ENCODE assay signal across 2 cellular contexts in the genomic region with DNA sequence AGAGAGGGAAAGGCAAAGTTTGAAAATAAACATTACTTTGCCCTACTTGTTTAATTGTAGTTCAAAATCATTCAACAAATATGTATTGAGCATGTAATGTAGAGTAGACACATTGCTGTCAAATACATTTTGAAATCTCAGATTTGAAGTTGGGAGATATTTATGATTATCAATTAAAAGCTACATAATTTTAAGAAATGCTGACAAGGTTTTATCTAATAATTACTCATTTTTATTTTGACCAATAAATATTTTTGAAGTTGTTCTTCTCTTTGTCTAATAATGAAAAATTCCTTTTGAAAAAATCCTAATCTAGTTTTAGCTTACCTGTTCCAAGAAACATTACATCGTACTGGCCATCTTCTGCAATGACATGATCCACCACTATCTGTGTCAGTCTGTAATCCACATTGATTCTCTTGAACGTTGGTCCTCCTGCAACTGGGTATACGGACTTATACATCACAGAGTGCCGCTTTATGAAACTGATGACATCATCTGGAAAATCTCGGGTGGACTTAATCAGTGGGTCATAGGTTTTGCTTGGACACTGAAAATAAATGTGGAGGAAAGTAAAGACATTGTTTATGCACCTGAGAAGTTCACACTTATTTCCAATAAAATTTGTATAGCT.
TF ChIP-seq lines count a peak whose summit lies in the region.

No MANE protein-coding gene starts in this region.

TF ChIP-seq in HepG2, 621 proteins besides CTCF, POLR2A, EP300 and RAD21:
- no peak for TF ChIP-seq DNMT3B (CRISPR knock-in tag; conservative IDR thresholded peaks at IDR 0.05)
- TF ChIP-seq MAFK (conservative IDR thresholded peaks at IDR 0.05 in 1 of 2, IDR thresholded peaks at IDR 0.05 in 1 of 2; ENCODE audit: low read length in 2 of 2), result peak in 1 of 2 experiments; percentile 64; a peak in 2 of 4 replicates
- TF ChIP-seq, protein P1, sequence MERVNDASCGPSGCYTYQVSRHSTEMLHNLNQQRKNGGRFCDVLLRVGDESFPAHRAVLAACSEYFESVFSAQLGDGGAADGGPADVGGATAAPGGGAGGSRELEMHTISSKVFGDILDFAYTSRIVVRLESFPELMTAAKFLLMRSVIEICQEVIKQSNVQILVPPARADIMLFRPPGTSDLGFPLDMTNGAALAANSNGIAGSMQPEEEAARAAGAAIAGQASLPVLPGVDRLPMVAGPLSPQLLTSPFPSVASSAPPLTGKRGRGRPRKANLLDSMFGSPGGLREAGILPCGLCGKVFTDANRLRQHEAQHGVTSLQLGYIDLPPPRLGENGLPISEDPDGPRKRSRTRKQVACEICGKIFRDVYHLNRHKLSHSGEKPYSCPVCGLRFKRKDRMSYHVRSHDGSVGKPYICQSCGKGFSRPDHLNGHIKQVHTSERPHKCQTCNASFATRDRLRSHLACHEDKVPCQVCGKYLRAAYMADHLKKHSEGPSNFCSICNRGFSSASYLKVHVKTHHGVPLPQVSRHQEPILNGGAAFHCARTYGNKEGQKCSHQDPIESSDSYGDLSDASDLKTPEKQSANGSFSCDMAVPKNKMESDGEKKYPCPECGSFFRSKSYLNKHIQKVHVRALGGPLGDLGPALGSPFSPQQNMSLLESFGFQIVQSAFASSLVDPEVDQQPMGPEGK (CRISPR knock-in tag; IDR thresholded peaks at IDR 0.05), result no peak
- TF ChIP-seq KLF9 (CRISPR knock-in tag; IDR thresholded peaks at IDR 0.05; ENCODE audit: low read depth), result no peak
- no peak for TF ChIP-seq ZNF850 (CRISPR knock-in tag; conservative IDR thresholded peaks at IDR 0.05)
- TF ChIP-seq HCFC1 (IDR thresholded peaks at IDR 0.05; ENCODE audit: low read depth, low read length), result no peak
- TF ChIP-seq CREB1 (IDR thresholded peaks at IDR 0.05), result peak; percentile 56; the same call in 1 of the 2 replicates
- TF ChIP-seq CREB1 (CRISPR knock-in tag; IDR thresholded peaks at IDR 0.05), result no peak
- TF ChIP-seq, protein P2, sequence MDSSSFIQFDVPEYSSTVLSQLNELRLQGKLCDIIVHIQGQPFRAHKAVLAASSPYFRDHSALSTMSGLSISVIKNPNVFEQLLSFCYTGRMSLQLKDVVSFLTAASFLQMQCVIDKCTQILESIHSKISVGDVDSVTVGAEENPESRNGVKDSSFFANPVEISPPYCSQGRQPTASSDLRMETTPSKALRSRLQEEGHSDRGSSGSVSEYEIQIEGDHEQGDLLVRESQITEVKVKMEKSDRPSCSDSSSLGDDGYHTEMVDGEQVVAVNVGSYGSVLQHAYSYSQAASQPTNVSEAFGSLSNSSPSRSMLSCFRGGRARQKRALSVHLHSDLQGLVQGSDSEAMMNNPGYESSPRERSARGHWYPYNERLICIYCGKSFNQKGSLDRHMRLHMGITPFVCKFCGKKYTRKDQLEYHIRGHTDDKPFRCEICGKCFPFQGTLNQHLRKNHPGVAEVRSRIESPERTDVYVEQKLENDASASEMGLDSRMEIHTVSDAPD (CRISPR knock-in tag; IDR thresholded peaks at IDR 0.05), result no peak
- no peak for TF ChIP-seq ZNF234 (CRISPR knock-in tag; conservative IDR thresholded peaks at IDR 0.05)
- TF ChIP-seq KLF11 (CRISPR knock-in tag; IDR thresholded peaks at IDR 0.05), result no peak
- no peak for TF ChIP-seq ZMYM3 (CRISPR knock-in tag; IDR thresholded peaks at IDR 0.05)
- TF ChIP-seq ATF7 (IDR thresholded peaks at IDR 0.05), result peak; percentile 91
- TF ChIP-seq ATF7 (CRISPR knock-in tag; IDR thresholded peaks at IDR 0.05), result no peak
- no peak for TF ChIP-seq ZNF547 (CRISPR knock-in tag; IDR thresholded peaks at IDR 0.05)

TF ChIP-seq in IMR-90, 13 proteins besides CTCF, POLR2A, EP300 and RAD21:
- TF ChIP-seq MXI1 (IDR thresholded peaks at IDR 0.05; ENCODE audit: borderline replicate concordance, low read depth, low read length) (no peak), SMC3 (IDR thresholded peaks at IDR 0.05; ENCODE audit: low read depth, low read length) (no peak), MAFK (IDR thresholded peaks at IDR 0.05; ENCODE audit: low read depth, low read length) (0 out of 2 replicates have a peak, but pooled peaks have one; percentile 56)
- TF ChIP-seq, protein P3, sequence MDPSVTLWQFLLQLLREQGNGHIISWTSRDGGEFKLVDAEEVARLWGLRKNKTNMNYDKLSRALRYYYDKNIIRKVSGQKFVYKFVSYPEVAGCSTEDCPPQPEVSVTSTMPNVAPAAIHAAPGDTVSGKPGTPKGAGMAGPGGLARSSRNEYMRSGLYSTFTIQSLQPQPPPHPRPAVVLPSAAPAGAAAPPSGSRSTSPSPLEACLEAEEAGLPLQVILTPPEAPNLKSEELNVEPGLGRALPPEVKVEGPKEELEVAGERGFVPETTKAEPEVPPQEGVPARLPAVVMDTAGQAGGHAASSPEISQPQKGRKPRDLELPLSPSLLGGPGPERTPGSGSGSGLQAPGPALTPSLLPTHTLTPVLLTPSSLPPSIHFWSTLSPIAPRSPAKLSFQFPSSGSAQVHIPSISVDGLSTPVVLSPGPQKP (IDR thresholded peaks at IDR 0.05; ENCODE audit: borderline replicate concordance, low read depth, low read length), result no peak
